In the genomic region with DNA sequence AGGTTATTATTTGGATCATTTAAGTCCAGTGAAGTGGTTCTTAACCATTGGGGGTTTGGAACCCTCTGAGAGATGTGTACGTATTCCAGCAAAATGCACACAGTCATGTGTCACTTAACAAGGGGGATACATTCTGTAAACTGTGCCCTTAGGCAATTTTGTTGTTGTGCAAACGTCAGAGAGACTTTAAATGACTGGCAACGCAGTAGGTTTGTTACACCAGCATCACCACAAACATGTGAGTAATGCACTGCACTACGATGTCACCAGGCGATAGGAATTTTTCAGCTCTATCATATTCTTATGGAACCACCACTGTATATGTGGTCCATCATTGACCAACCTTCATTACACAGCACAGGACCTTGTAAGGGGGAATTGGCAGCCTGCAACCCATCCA, we compare ENCODE assay signal across 2 cellular contexts.
TF ChIP-seq lines count a peak whose summit lies in the region.

No MANE protein-coding gene starts in this region.

TF ChIP-seq in IMR-90, 13 proteins besides CTCF, POLR2A, EP300 and RAD21:
- TF ChIP-seq SMC3 (IDR thresholded peaks at IDR 0.05; ENCODE audit: low read depth, low read length): no peak
- TF ChIP-seq NFE2L2 (IDR thresholded peaks at IDR 0.05; ENCODE audit: low read depth, low read length): no peak
- TF ChIP-seq FOS (IDR thresholded peaks at IDR 0.05; ENCODE audit: low read depth, low read length): no peak
- TF ChIP-seq MAFK (IDR thresholded peaks at IDR 0.05; ENCODE audit: low read depth, low read length): no peak
- TF ChIP-seq CEBPB (IDR thresholded peaks at IDR 0.05; ENCODE audit: low read depth, low read length): peak; percentile 71

TF ChIP-seq in K562, 482 proteins besides CTCF, POLR2A, EP300 and RAD21:
- TF ChIP-seq, protein P1, sequence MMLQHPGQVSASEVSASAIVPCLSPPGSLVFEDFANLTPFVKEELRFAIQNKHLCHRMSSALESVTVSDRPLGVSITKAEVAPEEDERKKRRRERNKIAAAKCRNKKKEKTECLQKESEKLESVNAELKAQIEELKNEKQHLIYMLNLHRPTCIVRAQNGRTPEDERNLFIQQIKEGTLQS (IDR thresholded peaks at IDR 0.05): peak; percentile 21; the same call in 1 of the 2 replicates
- TF ChIP-seq, protein P1 (CRISPR knock-in tag; conservative IDR thresholded peaks at IDR 0.05): no peak
- no peak for TF ChIP-seq ZKSCAN8 (CRISPR knock-in tag; IDR thresholded peaks at IDR 0.05)
TF ChIP-seq in K562: peak in this region for 1.
